ENCODE assay signal across 8 cellular contexts in the genomic region with DNA sequence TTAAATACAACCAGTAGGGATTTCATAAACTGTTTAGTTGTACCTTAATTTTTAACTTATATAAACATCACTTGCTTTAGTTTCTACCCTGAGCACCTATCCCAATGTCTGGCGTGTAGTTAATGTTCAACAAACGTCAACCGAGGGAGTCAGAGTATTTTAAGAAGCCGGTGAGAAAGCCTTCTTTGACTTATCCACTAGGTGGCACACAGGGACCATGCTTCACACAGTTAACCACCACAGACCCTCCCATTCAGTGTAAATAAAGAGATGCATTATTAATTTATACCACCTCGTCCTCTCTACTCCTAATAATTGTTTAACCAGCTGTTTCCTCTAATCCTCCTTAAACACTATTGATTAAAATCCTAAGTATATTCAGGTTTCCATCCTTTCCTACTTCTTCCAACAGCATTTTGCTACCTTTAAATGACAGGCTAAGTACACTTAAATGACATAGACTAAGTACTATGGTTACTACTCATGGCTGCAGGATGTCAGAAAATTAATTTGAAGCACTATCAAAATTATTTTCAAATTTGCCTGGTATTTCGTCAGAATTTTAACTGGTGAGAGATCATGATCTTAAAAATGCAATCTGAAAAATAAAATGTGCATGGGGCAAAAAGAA. TPM values are rescaled to one million over a fixed set of nuclear protein-coding genes. Genes with fewer than 3 reads are reported as not detected.
DNase-seq lines count a peak whose midpoint lies in the region; ATAC-seq and TF ChIP-seq lines count a peak whose summit lies in the region.

No MANE protein-coding gene starts in this region.

- CTCF ChIA-PET in activated CD8-positive, alpha-beta T cell treated with anti-CD3 and anti-CD28 coated beads, Interleukin-2, amount 10 ng/mL, durations not matched to agents 7 days and 5 days (lab: Charles Lee) = no interaction called here

- H3K9me3 Mint-ChIP-seq in activated CD8-positive, alpha-beta T cell treated with anti-CD3 and anti-CD28 coated beads, Interleukin-2, amount 10 ng/mL, durations not matched to agents 7 days and 5 days (ENCODE audit: insufficient read depth) = no peaks in the 10 kb centered on the region

- H3K4me1 Mint-ChIP-seq in activated CD8-positive, alpha-beta T cell treated with anti-CD3 and anti-CD28 coated beads, Interleukin-2, amount 10 ng/mL, durations not matched to agents 7 days and 5 days (ENCODE audit: low read depth) = peaks cover 5% of the 10 kb centered on the region

- no peaks in the 10 kb centered on the region for H3K9me3 ChIP-seq in cardiac muscle cell (ENCODE audit: low read depth)

- no peaks in the 10 kb centered on the region for H3K27me3 ChIP-seq in cardiac muscle cell

- peak overlapping the region; percentile 0 for H3K4me3 ChIP-seq in cardiac muscle cell

- peaks cover 35% of the 10 kb centered on the region for H3K27me3 Mint-ChIP-seq in activated CD8-positive, alpha-beta T cell treated with anti-CD3 and anti-CD28 coated beads, Interleukin-2, amount 10 ng/mL, durations not matched to agents 7 days and 5 days (ENCODE audit: low read depth)

- no peak overlapping the region for H3K4me3 Mint-ChIP-seq in activated CD8-positive, alpha-beta T cell treated with anti-CD3 and anti-CD28 coated beads, Interleukin-2, amount 10 ng/mL, durations not matched to agents 7 days and 5 days

- peaks cover 22% of the 10 kb centered on the region for H3K4me1 ChIP-seq in cardiac muscle cell (ENCODE audit: low read depth)

- no peaks in the 10 kb centered on the region for H3K36me3 ChIP-seq in cardiac muscle cell

- intact Hi-C loops in sciatic nerve (cut with DNase I) = no loop called here

- POLR2A ChIA-PET in activated CD8-positive, alpha-beta T cell treated with anti-CD3 and anti-CD28 coated beads, Interleukin-2, amount 10 ng/mL, durations not matched to agents 7 days and 5 days (lab: Charles Lee) = no interaction called here

- ATAC-seq in GM21367 (IDR thresholded peaks at IDR 0.05; ENCODE audit: unreplicated experiment) = peak; percentile 74
- peak; percentile 85 for ATAC-seq in HG03460 (IDR thresholded peaks at IDR 0.05; ENCODE audit: unreplicated experiment)
- ATAC-seq in activated CD8-positive, alpha-beta T cell treated with anti-CD3 and anti-CD28 coated beads, Interleukin-2, amount 10 ng/mL, durations not matched to agents 7 days and 5 days = peak; percentile 57
- ATAC-seq in sciatic nerve = peak; percentile 68

- no peak overlapping the region for H3K27ac ChIP-seq in cardiac muscle cell

- no peak overlapping the region for H3K27ac Mint-ChIP-seq in activated CD8-positive, alpha-beta T cell treated with anti-CD3 and anti-CD28 coated beads, Interleukin-2, amount 10 ng/mL, durations not matched to agents 7 days and 5 days

- peak; percentile 75 for DNase-seq in ELR (ENCODE audit: low read depth)
- DNase-seq in NCI-H345 (lab: John Stamatoyannopoulos, UW) = peak; percentile 69
- peak; percentile 38 for DNase-seq in activated CD8-positive, alpha-beta T cell treated with anti-CD3 and anti-CD28 coated beads, Interleukin-2, amount 10 ng/mL, durations not matched to agents 7 days and 5 days
- DNase-seq in cardiac muscle cell (ENCODE audit: low read depth in 1 of 2, low spot score in 1 of 2) = peak; percentile 85 to 86
- no peak for DNase-seq in sciatic nerve (ENCODE audit: low spot score)
- no peak for DNase-seq in stimulated activated naive CD4-positive, alpha-beta T cell treated with Interleukin-2 at 50 U/mL for 16 hours (lab: John Stamatoyannopoulos, UW)

- H3K36me3 Mint-ChIP-seq in activated CD8-positive, alpha-beta T cell treated with anti-CD3 and anti-CD28 coated beads, Interleukin-2, amount 10 ng/mL, durations not matched to agents 7 days and 5 days (ENCODE audit: low read depth) = no peaks in the 10 kb centered on the region

- TF ChIP-seq CTCF in cardiac muscle cell (IDR thresholded peaks at IDR 0.05; ENCODE audit: low read depth, low read length) = peak; percentile 84

RNA-seq across cellular contexts. Expression of a gene that starts 2.3 kb away (rescaled TPM):
- total RNA-seq in activated CD8-positive, alpha-beta T cell treated with anti-CD3 and anti-CD28 coated beads, Interleukin-2, amount 10 ng/mL, durations not matched to agents 7 days and 5 days = not detected
- 11.9 and 14.3 TPM in 2 replicates for total RNA-seq in cardiac muscle cell
- polyA plus RNA-seq in cardiac muscle cell = 9.9 and 35.2 TPM in 2 replicates
- not detected for total RNA-seq in sciatic nerve

Comparison
In these comparisons a context has a peak if more than half of its experiments do, and no peak if none do; other contexts are left out.
1. DNase-seq: peak in ELR (single experiment), NCI-H345 (single experiment), activated CD8-positive, alpha-beta T cell treated with anti-CD3 and anti-CD28 coated beads, Interleukin-2, amount 10 ng/mL, durations not matched to agents 7 days and 5 days (single experiment) and cardiac muscle cell (2 of 2); none in sciatic nerve (single experiment) and stimulated activated naive CD4-positive, alpha-beta T cell treated with Interleukin-2 at 50 U/mL for 16 hours (single experiment).
2. RNA of a gene that starts 2.3 kb away (total RNA-seq): 11.9 to 14.3 TPM in cardiac muscle cell; not detected in activated CD8-positive, alpha-beta T cell treated with anti-CD3 and anti-CD28 coated beads, Interleukin-2, amount 10 ng/mL, durations not matched to agents 7 days and 5 days and not detected in sciatic nerve (single experiment); every median in the first group is over 10 times any median in the second.
3. Peak in every context shown above with its lines, with median percentiles within 50 percentile points of each other: ATAC-seq.